ENCODE assay signal across 8 cellular contexts in genomic region chr3:129316121-129317013, GRCh38.
DNase-seq lines count a peak whose midpoint lies in the region; ATAC-seq and TF ChIP-seq lines count a peak whose summit lies in the region.

No MANE protein-coding gene starts in this region.

- peak overlapping the region; percentile 85 for H3K4me3 ChIP-seq in fibroblast of pulmonary artery (replicated peaks; ENCODE audit: low read depth, low read length)

- no peak overlapping the region for H3K27ac Mint-ChIP-seq in nephron progenitor cell
- H3K27ac Mint-ChIP-seq in stimulated activated naive CD8-positive, alpha-beta T cell treated with anti-CD3 and anti-CD28 coated beads, Interleukin-15, amount 100 ng/mL, for 72 hours: peak overlapping the region; percentile 66 to 97

- TF ChIP-seq CTCF in fibroblast of pulmonary artery (IDR thresholded peaks at IDR 0.05; ENCODE audit: low read length, missing control alignments): peak; percentile 34
- TF ChIP-seq CTCF in nephron progenitor cell (IDR thresholded peaks at IDR 0.05): peak; percentile 44

- TF ChIP-seq RAD21 in Ishikawa (IDR thresholded peaks at IDR 0.05; ENCODE audit: low read depth): peak; percentile 45

- peak; percentile 27; the same call in 1 of the 2 replicates for TF ChIP-seq EP300 in Ishikawa (IDR thresholded peaks at IDR 0.05; ENCODE audit: borderline replicate concordance)

- H3K9me3 Mint-ChIP-seq in nephron progenitor cell: no peaks in the 10 kb centered on the region
- H3K9me3 Mint-ChIP-seq in stimulated activated naive CD8-positive, alpha-beta T cell treated with anti-CD3 and anti-CD28 coated beads, Interleukin-15, amount 100 ng/mL, for 72 hours: no peaks in the 10 kb centered on the region

- no peaks in the 10 kb centered on the region for H3K36me3 Mint-ChIP-seq in nephron progenitor cell (ENCODE audit: low read depth)

- peak; percentile 95 for TF ChIP-seq POLR2A in GM19099 (IDR thresholded peaks at IDR 0.05; ENCODE audit: extremely low read depth, insufficient read length, low read depth)

- peaks cover 32% of the 10 kb centered on the region for H3K4me1 Mint-ChIP-seq in nephron progenitor cell
- peaks cover 39% of the 10 kb centered on the region for H3K4me1 Mint-ChIP-seq in stimulated activated naive CD8-positive, alpha-beta T cell treated with anti-CD3 and anti-CD28 coated beads, Interleukin-15, amount 100 ng/mL, for 72 hours

- H3K27me3 Mint-ChIP-seq in nephron progenitor cell (ENCODE audit: low read depth, poor library complexity): peaks cover 4% of the 10 kb centered on the region
- no peaks in the 10 kb centered on the region for H3K27me3 Mint-ChIP-seq in stimulated activated naive CD8-positive, alpha-beta T cell treated with anti-CD3 and anti-CD28 coated beads, Interleukin-15, amount 100 ng/mL, for 72 hours

- peak; percentile 90 for DNase-seq in Ammon's horn (ENCODE audit: low spot score)
- DNase-seq in RPMI8226: peak; percentile 91
- peak; percentile 80 for DNase-seq in activated T-helper 9 cell treated with anti-CD3 and anti-CD28 coated beads, Interleukin-2, amount 50 U/mL, for 16 hours (ENCODE audit: low read depth)
- DNase-seq in fibroblast of pulmonary artery (ENCODE audit: low read depth): peak; percentile 84
- peak; percentile 94 for DNase-seq in nephron progenitor cell
- DNase-seq in stimulated activated naive CD8-positive, alpha-beta T cell treated with anti-CD3 and anti-CD28 coated beads, Interleukin-15, amount 100 ng/mL, for 72 hours: peak; percentile 87 to 90

- ATAC-seq in stimulated activated naive CD8-positive, alpha-beta T cell treated with anti-CD3 and anti-CD28 coated beads, Interleukin-15, amount 100 ng/mL, for 72 hours: peak; percentile 32

- H3K4me3 Mint-ChIP-seq in nephron progenitor cell: peak overlapping the region; percentile 79
- peak overlapping the region; percentile 70 to 90 for H3K4me3 Mint-ChIP-seq in stimulated activated naive CD8-positive, alpha-beta T cell treated with anti-CD3 and anti-CD28 coated beads, Interleukin-15, amount 100 ng/mL, for 72 hours

TF ChIP-seq in Ishikawa, 13 proteins besides CTCF, POLR2A, EP300 and RAD21:
- TF ChIP-seq TEAD4 (IDR thresholded peaks at IDR 0.05) (no peak), NFIC (IDR thresholded peaks at IDR 0.05) (peak; percentile 67; the same call in 1 of the 2 replicates), TCF12 (IDR thresholded peaks at IDR 0.05; ENCODE audit: low read depth) (peak; percentile 66; the same call in 1 of the 2 replicates), TAF1 (IDR thresholded peaks at IDR 0.05; ENCODE audit: low read depth) (peak; percentile 88), ZBTB7A (IDR thresholded peaks at IDR 0.05; ENCODE audit: low read depth) (peak; percentile 73), CEBPB (IDR thresholded peaks at IDR 0.05) (no peak), REST (IDR thresholded peaks at IDR 0.05; ENCODE audit: low read depth) (no peak), FOXM1 (IDR thresholded peaks at IDR 0.05; ENCODE audit: borderline replicate concordance, low read depth) (peak; percentile 42; the same call in 1 of the 2 replicates), EGR1 (IDR thresholded peaks at IDR 0.05) (no peak)
- TF ChIP-seq, protein P1, sequence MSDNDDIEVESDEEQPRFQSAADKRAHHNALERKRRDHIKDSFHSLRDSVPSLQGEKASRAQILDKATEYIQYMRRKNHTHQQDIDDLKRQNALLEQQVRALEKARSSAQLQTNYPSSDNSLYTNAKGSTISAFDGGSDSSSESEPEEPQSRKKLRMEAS (IDR thresholded peaks at IDR 0.05): peak; percentile 67
- TF ChIP-seq, protein P2, sequence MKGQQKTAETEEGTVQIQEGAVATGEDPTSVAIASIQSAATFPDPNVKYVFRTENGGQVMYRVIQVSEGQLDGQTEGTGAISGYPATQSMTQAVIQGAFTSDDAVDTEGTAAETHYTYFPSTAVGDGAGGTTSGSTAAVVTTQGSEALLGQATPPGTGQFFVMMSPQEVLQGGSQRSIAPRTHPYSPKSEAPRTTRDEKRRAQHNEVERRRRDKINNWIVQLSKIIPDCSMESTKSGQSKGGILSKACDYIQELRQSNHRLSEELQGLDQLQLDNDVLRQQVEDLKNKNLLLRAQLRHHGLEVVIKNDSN (IDR thresholded peaks at IDR 0.05): peak; percentile 80

Comparison
In these comparisons a context has a peak if more than half of its experiments do, and no peak if none do; other contexts are left out.
1. Peak in every context shown above with its lines: DNase-seq, ATAC-seq and H3K4me3 ChIP-seq.